Comparison of ENCODE assay signal across 14 cellular contexts in genomic region chr7:98130959-98131358, GRCh38. TPM values are rescaled to one million over a fixed set of nuclear protein-coding genes. Genes with fewer than 3 reads are reported as not detected.
DNase-seq lines count a peak whose midpoint lies in the region; ATAC-seq and TF ChIP-seq lines count a peak whose summit lies in the region.
"Had no signal": no experiment of that assay in that cellular context is flagged by ENCODE, and none has a peak within 500 bp of the region (broad histone marks: within the 10 kb centered on the region; RNA-seq: fewer than 3 reads in every experiment).

No MANE protein-coding gene starts in this region.

- TF ChIP-seq CTCF in CD4-positive, alpha-beta T cell (IDR thresholded peaks at IDR 0.05): no peak

- intact Hi-C loops in CD4-positive, alpha-beta T cell (cut with DNase I, micrococcal nuclease): no loop called here

- no peaks in the 10 kb centered on the region for H3K36me3 ChIP-seq in skeletal muscle satellite cell (ENCODE audit: insufficient read depth, low read length)

- POLR2A ChIA-PET in CD4-positive, alpha-beta T cell (lab: Charles Lee): interaction anchor here (0.5 kb wide), 1 partner anchor 31 kb away, joined by 3 read pairs; no protein-coding TSS in a partner anchor

- H3K4me2 ChIP-seq in skeletal muscle satellite cell (ENCODE audit: low read length): peak overlapping the region; percentile 77

- DNase-seq in activated T-cell treated with anti-CD3 and anti-CD28 coated beads, Interleukin-2, amount 50 U/mL, for 72 hours: no peak
- DNase-seq in activated T-cell treated with anti-CD3 and anti-CD28 coated beads, Interleukin-2, amount 50 U/mL, for 4 hours: no peak
- peak; percentile 58 for DNase-seq in amniotic epithelial cell (ENCODE audit: low read depth)
- peak; percentile 11 for DNase-seq in iris pigment epithelial cell (ENCODE audit: low read depth)
- no peak for DNase-seq in SK-N-DZ (ENCODE audit: low spot score)
- no peak for DNase-seq in CD4-positive, alpha-beta T cell
- no peak for DNase-seq in NCI-H446 (lab: John Stamatoyannopoulos, UW)
- DNase-seq: activated CD4-positive, alpha-beta T cell treated with anti-CD3 and anti-CD28 coated beads, Interleukin-2, amount 50 U/mL, for 4 hours; NCI-H774; stimulated activated CD4-positive, alpha-beta T cell treated with anti-CD3 and anti-CD28 coated beads, Interleukin-2, amount 100 ng/mL, for 24 hours had no signal

- H3K27ac ChIP-seq in CD4-positive, alpha-beta T cell (ENCODE audit: low read depth, low read length): no peak overlapping the region
- H3K27ac ChIP-seq: 22Rv1, foreskin keratinocyte had no signal

- no peak overlapping the region for H3K9ac ChIP-seq in skeletal muscle satellite cell (ENCODE audit: low read depth, low read length)

- H3K4me1 ChIP-seq in skeletal muscle satellite cell (ENCODE audit: control insufficient read depth, insufficient read depth, low read length): peaks cover 33% of the 10 kb centered on the region

- no peak overlapping the region for H3K4me3 ChIP-seq in skeletal muscle satellite cell (ENCODE audit: low read length)

- no peak overlapping the region for H3K4me3 Mint-ChIP-seq in activated T-cell treated with anti-CD3 and anti-CD28 coated beads, Interleukin-2, amount 50 U/mL, for 72 hours
- H3K4me3 Mint-ChIP-seq in activated T-cell treated with anti-CD3 and anti-CD28 coated beads, Interleukin-2, amount 50 U/mL, for 4 hours: no peak overlapping the region
- no peak overlapping the region for H3K4me3 Mint-ChIP-seq in CD4-positive, alpha-beta T cell

- peak overlapping the region; percentile 13 for H3K27ac Mint-ChIP-seq in activated T-cell treated with anti-CD3 and anti-CD28 coated beads, Interleukin-2, amount 50 U/mL, for 72 hours
- no peak overlapping the region for H3K27ac Mint-ChIP-seq in CD4-positive, alpha-beta T cell

- no peaks in the 10 kb centered on the region for H3K9me3 Mint-ChIP-seq in activated T-cell treated with anti-CD3 and anti-CD28 coated beads, Interleukin-2, amount 50 U/mL, for 72 hours
- H3K9me3 Mint-ChIP-seq in activated T-cell treated with anti-CD3 and anti-CD28 coated beads, Interleukin-2, amount 50 U/mL, for 4 hours: no peaks in the 10 kb centered on the region
- H3K9me3 Mint-ChIP-seq in CD4-positive, alpha-beta T cell: no peaks in the 10 kb centered on the region
- H3K9me3 Mint-ChIP-seq: CD8-positive, alpha-beta memory T cell had no signal

- H3K27me3 ChIP-seq in skeletal muscle satellite cell (ENCODE audit: control insufficient read depth, insufficient read depth, low read length): no peaks in the 10 kb centered on the region
- H3K27me3 ChIP-seq in CD4-positive, alpha-beta T cell (ENCODE audit: control insufficient read depth, insufficient read depth, low read length): no peaks in the 10 kb centered on the region
- H3K27me3 ChIP-seq: foreskin keratinocyte had no signal

- no peaks in the 10 kb centered on the region for H3K36me3 Mint-ChIP-seq in activated T-cell treated with anti-CD3 and anti-CD28 coated beads, Interleukin-2, amount 50 U/mL, for 72 hours (ENCODE audit: insufficient read depth in 2 of 2)
- H3K36me3 Mint-ChIP-seq in activated T-cell treated with anti-CD3 and anti-CD28 coated beads, Interleukin-2, amount 50 U/mL, for 4 hours (ENCODE audit: insufficient read depth): no peaks in the 10 kb centered on the region
- peaks cover 8% of the 10 kb centered on the region for H3K36me3 Mint-ChIP-seq in CD4-positive, alpha-beta T cell (ENCODE audit: low read depth)

- no peaks in the 10 kb centered on the region for H3K27me3 Mint-ChIP-seq in activated T-cell treated with anti-CD3 and anti-CD28 coated beads, Interleukin-2, amount 50 U/mL, for 72 hours (ENCODE audit: low read depth)
- no peaks in the 10 kb centered on the region for H3K27me3 Mint-ChIP-seq in activated T-cell treated with anti-CD3 and anti-CD28 coated beads, Interleukin-2, amount 50 U/mL, for 4 hours (ENCODE audit: low read depth)
- H3K27me3 Mint-ChIP-seq in CD4-positive, alpha-beta T cell: no peaks in the 10 kb centered on the region
- H3K27me3 Mint-ChIP-seq: CD8-positive, alpha-beta memory T cell had no signal

- no peaks in the 10 kb centered on the region for H3K9me3 ChIP-seq in skeletal muscle satellite cell (replicated peaks; ENCODE audit: low read length)
- H3K9me3 ChIP-seq in CD4-positive, alpha-beta T cell (ENCODE audit: control insufficient read depth, low read length): no peaks in the 10 kb centered on the region

- CTCF ChIA-PET in CD4-positive, alpha-beta T cell (lab: Charles Lee): interaction anchor here (1.0 to 1.2 kb wide), 2 partner anchors 11 to 38 kb away, joined by 4 to 5 read pairs; no protein-coding TSS in a partner anchor

- H3K4me1 Mint-ChIP-seq in activated T-cell treated with anti-CD3 and anti-CD28 coated beads, Interleukin-2, amount 50 U/mL, for 72 hours (ENCODE audit: low read depth): peaks cover 55% of the 10 kb centered on the region
- peaks cover 57% of the 10 kb centered on the region for H3K4me1 Mint-ChIP-seq in activated T-cell treated with anti-CD3 and anti-CD28 coated beads, Interleukin-2, amount 50 U/mL, for 4 hours (ENCODE audit: low read depth)
- H3K4me1 Mint-ChIP-seq in CD4-positive, alpha-beta T cell (ENCODE audit: low read depth): peaks cover 72% of the 10 kb centered on the region

- ATAC-seq in activated T-cell treated with anti-CD3 and anti-CD28 coated beads, Interleukin-2, amount 50 U/mL, for 72 hours (replicated peaks in 1 of 2): no peak
- no peak for ATAC-seq in activated T-cell treated with anti-CD3 and anti-CD28 coated beads, Interleukin-2, amount 50 U/mL, for 4 hours
- no peak for ATAC-seq in CD4-positive, alpha-beta T cell (ENCODE audit: poor library complexity)

RNA-seq across cellular contexts. Expression of gene LMTK2, which starts 24.3 kb away (rescaled TPM):
- total RNA-seq in activated T-cell treated with anti-CD3 and anti-CD28 coated beads, Interleukin-2, amount 50 U/mL, for 72 hours: 10 to 100 TPM; 14.4 to 16.2 TPM
- total RNA-seq in activated T-cell treated with anti-CD3 and anti-CD28 coated beads, Interleukin-2, amount 50 U/mL, for 4 hours: 10 to 100 TPM; 18.5 to 23.2 (median 18.6) TPM
- 8.1 and 9.1 TPM in 2 replicates for total RNA-seq in skeletal muscle satellite cell (2012; rRNA removed)
- 8.2 and 9.1 TPM in 2 replicates for polyA plus RNA-seq in SK-N-DZ (2014; cell fraction: cytosol; rRNA removed)
- polyA plus RNA-seq in SK-N-DZ (2014; cell fraction: nucleus; rRNA removed): 6.6 and 9.7 TPM in 2 replicates
- total RNA-seq in CD4-positive, alpha-beta T cell: 10 to 100 TPM; 30.3 to 31.7 TPM

Comparison
In these comparisons a context has a peak if more than half of its experiments do, and no peak if none do; other contexts are left out.
1. DNase-seq: peak in amniotic epithelial cell (single experiment) and iris pigment epithelial cell (single experiment); none in activated T-cell treated with anti-CD3 and anti-CD28 coated beads, Interleukin-2, amount 50 U/mL, for 72 hours (0 of 2), activated T-cell treated with anti-CD3 and anti-CD28 coated beads, Interleukin-2, amount 50 U/mL, for 4 hours (single experiment), SK-N-DZ (single experiment), CD4-positive, alpha-beta T cell (0 of 10) and NCI-H446 (0 of 2).